Comparison of ENCODE assay signal across 1 cellular context in the genomic region with DNA sequence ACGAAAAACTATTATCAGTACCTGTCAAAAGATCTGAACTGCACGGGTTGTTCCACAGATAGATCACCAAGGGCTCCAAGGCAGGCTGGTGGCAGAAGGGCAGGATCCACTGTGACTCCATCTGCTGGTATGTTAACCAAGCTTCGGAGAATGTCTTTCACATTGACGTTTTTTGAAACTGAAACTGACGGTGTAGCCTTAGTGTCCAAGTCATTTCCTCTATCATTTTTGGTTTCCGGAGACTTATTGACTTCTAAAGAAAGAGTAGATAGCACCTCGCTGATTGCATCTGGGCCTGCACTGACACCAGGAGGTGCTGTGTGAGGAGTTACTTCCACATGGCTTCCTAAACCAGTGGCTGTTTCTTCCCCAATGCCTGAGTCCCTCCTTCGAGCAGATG.
TF ChIP-seq lines count a peak whose summit lies in the region.

No MANE protein-coding gene starts in this region.

TF ChIP-seq in K562, 482 proteins besides CTCF, POLR2A, EP300 and RAD21 (continued from another document):
- TF ChIP-seq, protein P1, sequence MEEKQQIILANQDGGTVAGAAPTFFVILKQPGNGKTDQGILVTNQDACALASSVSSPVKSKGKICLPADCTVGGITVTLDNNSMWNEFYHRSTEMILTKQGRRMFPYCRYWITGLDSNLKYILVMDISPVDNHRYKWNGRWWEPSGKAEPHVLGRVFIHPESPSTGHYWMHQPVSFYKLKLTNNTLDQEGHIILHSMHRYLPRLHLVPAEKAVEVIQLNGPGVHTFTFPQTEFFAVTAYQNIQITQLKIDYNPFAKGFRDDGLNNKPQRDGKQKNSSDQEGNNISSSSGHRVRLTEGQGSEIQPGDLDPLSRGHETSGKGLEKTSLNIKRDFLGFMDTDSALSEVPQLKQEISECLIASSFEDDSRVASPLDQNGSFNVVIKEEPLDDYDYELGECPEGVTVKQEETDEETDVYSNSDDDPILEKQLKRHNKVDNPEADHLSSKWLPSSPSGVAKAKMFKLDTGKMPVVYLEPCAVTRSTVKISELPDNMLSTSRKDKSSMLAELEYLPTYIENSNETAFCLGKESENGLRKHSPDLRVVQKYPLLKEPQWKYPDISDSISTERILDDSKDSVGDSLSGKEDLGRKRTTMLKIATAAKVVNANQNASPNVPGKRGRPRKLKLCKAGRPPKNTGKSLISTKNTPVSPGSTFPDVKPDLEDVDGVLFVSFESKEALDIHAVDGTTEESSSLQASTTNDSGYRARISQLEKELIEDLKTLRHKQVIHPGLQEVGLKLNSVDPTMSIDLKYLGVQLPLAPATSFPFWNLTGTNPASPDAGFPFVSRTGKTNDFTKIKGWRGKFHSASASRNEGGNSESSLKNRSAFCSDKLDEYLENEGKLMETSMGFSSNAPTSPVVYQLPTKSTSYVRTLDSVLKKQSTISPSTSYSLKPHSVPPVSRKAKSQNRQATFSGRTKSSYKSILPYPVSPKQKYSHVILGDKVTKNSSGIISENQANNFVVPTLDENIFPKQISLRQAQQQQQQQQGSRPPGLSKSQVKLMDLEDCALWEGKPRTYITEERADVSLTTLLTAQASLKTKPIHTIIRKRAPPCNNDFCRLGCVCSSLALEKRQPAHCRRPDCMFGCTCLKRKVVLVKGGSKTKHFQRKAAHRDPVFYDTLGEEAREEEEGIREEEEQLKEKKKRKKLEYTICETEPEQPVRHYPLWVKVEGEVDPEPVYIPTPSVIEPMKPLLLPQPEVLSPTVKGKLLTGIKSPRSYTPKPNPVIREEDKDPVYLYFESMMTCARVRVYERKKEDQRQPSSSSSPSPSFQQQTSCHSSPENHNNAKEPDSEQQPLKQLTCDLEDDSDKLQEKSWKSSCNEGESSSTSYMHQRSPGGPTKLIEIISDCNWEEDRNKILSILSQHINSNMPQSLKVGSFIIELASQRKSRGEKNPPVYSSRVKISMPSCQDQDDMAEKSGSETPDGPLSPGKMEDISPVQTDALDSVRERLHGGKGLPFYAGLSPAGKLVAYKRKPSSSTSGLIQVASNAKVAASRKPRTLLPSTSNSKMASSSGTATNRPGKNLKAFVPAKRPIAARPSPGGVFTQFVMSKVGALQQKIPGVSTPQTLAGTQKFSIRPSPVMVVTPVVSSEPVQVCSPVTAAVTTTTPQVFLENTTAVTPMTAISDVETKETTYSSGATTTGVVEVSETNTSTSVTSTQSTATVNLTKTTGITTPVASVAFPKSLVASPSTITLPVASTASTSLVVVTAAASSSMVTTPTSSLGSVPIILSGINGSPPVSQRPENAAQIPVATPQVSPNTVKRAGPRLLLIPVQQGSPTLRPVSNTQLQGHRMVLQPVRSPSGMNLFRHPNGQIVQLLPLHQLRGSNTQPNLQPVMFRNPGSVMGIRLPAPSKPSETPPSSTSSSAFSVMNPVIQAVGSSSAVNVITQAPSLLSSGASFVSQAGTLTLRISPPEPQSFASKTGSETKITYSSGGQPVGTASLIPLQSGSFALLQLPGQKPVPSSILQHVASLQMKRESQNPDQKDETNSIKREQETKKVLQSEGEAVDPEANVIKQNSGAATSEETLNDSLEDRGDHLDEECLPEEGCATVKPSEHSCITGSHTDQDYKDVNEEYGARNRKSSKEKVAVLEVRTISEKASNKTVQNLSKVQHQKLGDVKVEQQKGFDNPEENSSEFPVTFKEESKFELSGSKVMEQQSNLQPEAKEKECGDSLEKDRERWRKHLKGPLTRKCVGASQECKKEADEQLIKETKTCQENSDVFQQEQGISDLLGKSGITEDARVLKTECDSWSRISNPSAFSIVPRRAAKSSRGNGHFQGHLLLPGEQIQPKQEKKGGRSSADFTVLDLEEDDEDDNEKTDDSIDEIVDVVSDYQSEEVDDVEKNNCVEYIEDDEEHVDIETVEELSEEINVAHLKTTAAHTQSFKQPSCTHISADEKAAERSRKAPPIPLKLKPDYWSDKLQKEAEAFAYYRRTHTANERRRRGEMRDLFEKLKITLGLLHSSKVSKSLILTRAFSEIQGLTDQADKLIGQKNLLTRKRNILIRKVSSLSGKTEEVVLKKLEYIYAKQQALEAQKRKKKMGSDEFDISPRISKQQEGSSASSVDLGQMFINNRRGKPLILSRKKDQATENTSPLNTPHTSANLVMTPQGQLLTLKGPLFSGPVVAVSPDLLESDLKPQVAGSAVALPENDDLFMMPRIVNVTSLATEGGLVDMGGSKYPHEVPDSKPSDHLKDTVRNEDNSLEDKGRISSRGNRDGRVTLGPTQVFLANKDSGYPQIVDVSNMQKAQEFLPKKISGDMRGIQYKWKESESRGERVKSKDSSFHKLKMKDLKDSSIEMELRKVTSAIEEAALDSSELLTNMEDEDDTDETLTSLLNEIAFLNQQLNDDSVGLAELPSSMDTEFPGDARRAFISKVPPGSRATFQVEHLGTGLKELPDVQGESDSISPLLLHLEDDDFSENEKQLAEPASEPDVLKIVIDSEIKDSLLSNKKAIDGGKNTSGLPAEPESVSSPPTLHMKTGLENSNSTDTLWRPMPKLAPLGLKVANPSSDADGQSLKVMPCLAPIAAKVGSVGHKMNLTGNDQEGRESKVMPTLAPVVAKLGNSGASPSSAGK (IDR thresholded peaks at IDR 0.05) = no peak
- TF ChIP-seq ZNF239 (CRISPR knock-in tag; IDR thresholded peaks at IDR 0.05) (no peak), MCM5 (IDR thresholded peaks at IDR 0.05; ENCODE audit: low read depth) (no peak), MXI1 (IDR thresholded peaks at IDR 0.05; ENCODE audit: low read depth, low read length) (no peak), GATAD2B (IDR thresholded peaks at IDR 0.05; ENCODE audit: borderline replicate concordance) (no peak), ZBTB49 (CRISPR knock-in tag; IDR thresholded peaks at IDR 0.05; ENCODE audit: borderline replicate concordance) (no peak), CBFA2T3 (IDR thresholded peaks at IDR 0.05) (no peak), ERF (CRISPR knock-in tag; IDR thresholded peaks at IDR 0.05) (no peak), RBM25 (IDR thresholded peaks at IDR 0.05; ENCODE audit: low read depth, low read length, severe bottlenecking) (no peak), ZNF668 (CRISPR knock-in tag; IDR thresholded peaks at IDR 0.05) (no peak)
